Comparison of ENCODE assay signal across 15 cellular contexts in genomic region chr2:39743170-39743851, GRCh38. TPM values are rescaled to one million over a fixed set of nuclear protein-coding genes. Genes with fewer than 3 reads are reported as not detected.
DNase-seq lines count a peak whose midpoint lies in the region; ATAC-seq and TF ChIP-seq lines count a peak whose summit lies in the region.
"Had no signal": no experiment of that assay in that cellular context is flagged by ENCODE, and none has a peak within 500 bp of the region (broad histone marks: within the 10 kb centered on the region; RNA-seq: fewer than 3 reads in every experiment).

No MANE protein-coding gene starts in this region.

- H3K9me3 ChIP-seq in breast epithelium (no peaks in the 10 kb centered on the region), SK-N-SH (no peaks in the 10 kb centered on the region)
- H3K9me3 ChIP-seq: uterus had no signal

- TF ChIP-seq POLR2A in breast epithelium (IDR thresholded peaks at IDR 0.05): no peak

- TF ChIP-seq CTCF in MCF 10A (IDR thresholded peaks at IDR 0.05; ENCODE audit: unreplicated experiment): no peak
- no peak for TF ChIP-seq CTCF in breast epithelium (IDR thresholded peaks at IDR 0.05)
- TF ChIP-seq CTCF in SK-N-SH (IDR thresholded peaks at IDR 0.05): no peak

- no peak overlapping the region for H3K4me3 ChIP-seq in breast epithelium
- H3K4me3 ChIP-seq in SK-N-SH (ENCODE audit: low read depth in 2 of 2, low read length in 1 of 2): no peak overlapping the region
- H3K4me3 ChIP-seq: cardiac muscle cell, uterus had no signal

- no peaks in the 10 kb centered on the region for H3K36me3 ChIP-seq in breast epithelium
- peaks cover 43 to 67% of the 10 kb centered on the region in 2 experiments for H3K36me3 ChIP-seq in SK-N-SH (replicated peaks in 1 of 2; ENCODE audit: control insufficient read depth in 1 of 2, insufficient read depth in 2 of 2, low read length in 1 of 2)
- H3K36me3 ChIP-seq: uterus had no signal

- H3K27ac Mint-ChIP-seq in MCF 10A (ENCODE audit: low read depth, unreplicated experiment): peak overlapping the region; percentile 7
- peak overlapping the region; percentile 19 to 75 for H3K27ac Mint-ChIP-seq in stimulated activated naive CD8-positive, alpha-beta T cell treated with anti-CD3 and anti-CD28 coated beads, Interleukin-15, amount 100 ng/mL, for 72 hours
- H3K27ac Mint-ChIP-seq: activated CD4-positive, alpha-beta T cell treated with anti-CD3 and anti-CD28 coated beads, Interleukin-2, amount 10 ng/mL, durations not matched to agents 24 days and 14 days had no signal

- intact Hi-C loops in MCF 10A (cut with micrococcal nuclease): no loop called here
- intact Hi-C loops in breast epithelium (cut with DNase I; ENCODE audit: low total_unique reads): no loop called here

- H3K4me1 ChIP-seq in breast epithelium (no peaks in the 10 kb centered on the region), SK-N-SH (ENCODE audit: control insufficient read depth in 1 of 2, insufficient read depth in 2 of 2, low read depth in 1 of 2, low read length in 1 of 2) (peaks cover 4 to 21% of the 10 kb centered on the region in 2 experiments)
- H3K4me1 ChIP-seq: uterus had no signal

- peaks cover 10% of the 10 kb centered on the region for H3K4me1 Mint-ChIP-seq in MCF 10A (ENCODE audit: insufficient read depth, unreplicated experiment)
- no peaks in the 10 kb centered on the region for H3K4me1 Mint-ChIP-seq in stimulated activated naive CD8-positive, alpha-beta T cell treated with anti-CD3 and anti-CD28 coated beads, Interleukin-15, amount 100 ng/mL, for 72 hours
- H3K4me1 Mint-ChIP-seq: IgD-negative memory B cell had no signal

- H3K4me3 Mint-ChIP-seq in MCF 10A (ENCODE audit: unreplicated experiment): no peak overlapping the region
- no peak overlapping the region for H3K4me3 Mint-ChIP-seq in stimulated activated naive CD8-positive, alpha-beta T cell treated with anti-CD3 and anti-CD28 coated beads, Interleukin-15, amount 100 ng/mL, for 72 hours
- H3K4me3 Mint-ChIP-seq: activated CD4-positive, alpha-beta T cell treated with anti-CD3 and anti-CD28 coated beads, Interleukin-2, amount 10 ng/mL, durations not matched to agents 24 days and 14 days; IgD-negative memory B cell had no signal

- H3K27me3 Mint-ChIP-seq in MCF 10A (ENCODE audit: insufficient read depth, unreplicated experiment): no peaks in the 10 kb centered on the region
- H3K27me3 Mint-ChIP-seq in stimulated activated naive CD8-positive, alpha-beta T cell treated with anti-CD3 and anti-CD28 coated beads, Interleukin-15, amount 100 ng/mL, for 72 hours: no peaks in the 10 kb centered on the region
- H3K27me3 Mint-ChIP-seq: activated CD4-positive, alpha-beta T cell treated with anti-CD3 and anti-CD28 coated beads, Interleukin-2, amount 10 ng/mL, durations not matched to agents 24 days and 14 days; IgD-negative memory B cell had no signal

- no peaks in the 10 kb centered on the region for H4K20me1 ChIP-seq in SK-N-SH (ENCODE audit: insufficient read depth)

- H3F3A ChIP-seq in SK-N-SH (replicated peaks; ENCODE audit: insufficient read depth): peaks cover 27% of the 10 kb centered on the region

- H3K4me2 ChIP-seq in SK-N-SH: peak overlapping the region; percentile 51

- no peaks in the 10 kb centered on the region for H3K9me2 ChIP-seq in SK-N-SH

- BruUV-seq in MCF 10A (replicated peaks; lab: Mats Ljungman, UMichigan): no TSS peak

- peak; percentile 9 for DNase-seq in MCF 10A (ENCODE audit: unreplicated experiment)
- DNase-seq in breast epithelium (ENCODE audit: low spot score in 2 of 2): no peak
- no peak for DNase-seq in SK-N-SH
- DNase-seq in epithelial cell of prostate (ENCODE audit: low read depth, low spot score): no peak
- DNase-seq in stimulated activated naive CD8-positive, alpha-beta T cell treated with anti-CD3 and anti-CD28 coated beads, Interleukin-15, amount 100 ng/mL, for 72 hours: no peak
- DNase-seq in dermis blood vessel endothelial cell: no peak
- DNase-seq in DMS153 (lab: John Stamatoyannopoulos, UW): no peak
- DNase-seq in H4 (ENCODE audit: low spot score): no peak
- DNase-seq: activated CD4-positive, alpha-beta T cell treated with anti-CD3 and anti-CD28 coated beads, Interleukin-2, amount 10 ng/mL, durations not matched to agents 24 days and 14 days; erythroblast; NCI-H187 treated with DMSO at 0.1 percent for 48 hours; posterior cingulate gyrus; uterus had no signal

- CTCF ChIA-PET in MCF 10A (lab: Yijun Ruan, JAX) (interaction anchor here (0.6 to 3.5 kb wide), 3 partner anchors 14 to 397 kb away, joined by 3 to 22 read pairs (median 3); no protein-coding TSS in a partner anchor), SK-N-SH (lab: Yijun Ruan, JAX) (interaction anchor here (1.3 to 3.9 kb wide), 3 partner anchors 13 to 47 kb away, joined by 3 to 27 read pairs (median 4); no protein-coding TSS in a partner anchor)

- 53% methylated on average over 1 of the region's 1 CpG for WGBS in SK-N-SH (ENCODE audit: low lambda C conversion rate)

- no peaks in the 10 kb centered on the region for H3K79me2 ChIP-seq in SK-N-SH (ENCODE audit: insufficient read depth)

- H3K27me3 ChIP-seq in breast epithelium (no peaks in the 10 kb centered on the region), SK-N-SH (ENCODE audit: insufficient read depth) (no peaks in the 10 kb centered on the region)
- H3K27me3 ChIP-seq: cardiac muscle cell, uterus had no signal

- no peaks in the 10 kb centered on the region for H3K9me3 Mint-ChIP-seq in MCF 10A (ENCODE audit: unreplicated experiment)
- no peaks in the 10 kb centered on the region for H3K9me3 Mint-ChIP-seq in stimulated activated naive CD8-positive, alpha-beta T cell treated with anti-CD3 and anti-CD28 coated beads, Interleukin-15, amount 100 ng/mL, for 72 hours
- H3K9me3 Mint-ChIP-seq: activated CD4-positive, alpha-beta T cell treated with anti-CD3 and anti-CD28 coated beads, Interleukin-2, amount 10 ng/mL, durations not matched to agents 24 days and 14 days; IgD-negative memory B cell had no signal

- peak overlapping the region; percentile 29; the same call in 1 of the 2 replicates for H2AFZ ChIP-seq in SK-N-SH (ENCODE audit: low read depth)

- peaks cover 75% of the 10 kb centered on the region for H3K36me3 Mint-ChIP-seq in MCF 10A (ENCODE audit: insufficient read depth, unreplicated experiment)
- H3K36me3 Mint-ChIP-seq: IgD-negative memory B cell had no signal

- POLR2A ChIA-PET in MCF 10A (lab: Yijun Ruan, JAX) (interaction anchor here (0.8 to 0.9 kb wide), 3 partner anchors 16 to 30 kb away, joined by 3 to 4 read pairs (median 3); no protein-coding TSS in a partner anchor), SK-N-SH (lab: Yijun Ruan, JAX) (no interaction called here)

- H3K27ac ChIP-seq in breast epithelium (no peak overlapping the region), SK-N-SH (ENCODE audit: low read depth in 2 of 2, low read length in 1 of 2) (peak overlapping the region; percentile 2 to 73; a peak in 3 of 4 replicates), epithelial cell of prostate (peak overlapping the region; percentile 37)
- H3K27ac ChIP-seq: cardiac muscle cell, uterus had no signal

- TF ChIP-seq EP300 in SK-N-SH (IDR thresholded peaks at IDR 0.05; ENCODE audit: borderline replicate concordance in 1 of 2, low read depth in 1 of 2, low read length in 1 of 2): no peak

- no peak for TF ChIP-seq RAD21 in SK-N-SH (IDR thresholded peaks at IDR 0.05; ENCODE audit: low read length)

- H3K9ac ChIP-seq in SK-N-SH: peak overlapping the region; percentile 34

- ATAC-seq in stimulated activated naive CD8-positive, alpha-beta T cell treated with anti-CD3 and anti-CD28 coated beads, Interleukin-15, amount 100 ng/mL, for 72 hours: no peak

TF ChIP-seq in SK-N-SH, 30 proteins besides CTCF, POLR2A, EP300 and RAD21 (continues in another document):
- no peak for TF ChIP-seq REST (IDR thresholded peaks at IDR 0.05; ENCODE audit: low read depth, low read length)

RNA-seq across cellular contexts. Expression of gene THUMPD2, which starts 35.7 kb away (rescaled TPM):
- 11.4 and 17.2 TPM in 2 replicates for total RNA-seq in MCF 10A (2022)
- 10 to 100 TPM in 2 of 3 donors, 1 to 10 TPM in 1; 8.3 to 38.2 (median 22.0) TPM for total RNA-seq in breast epithelium
- 5.3 and 6.5 TPM in 2 replicates for polyA plus RNA-seq in SK-N-SH (2012; rRNA removed)
- polyA plus RNA-seq in SK-N-SH (2012; cell fraction: cytosol; rRNA removed): 5.0 and 5.3 TPM in 2 replicates
- polyA plus RNA-seq in SK-N-SH (2012; cell fraction: nucleus; rRNA removed): 9.7 and 19.1 TPM in 2 replicates
- total RNA-seq in dermis blood vessel endothelial cell: 6.5 and 7.0 TPM in 2 replicates
- 6.3 and 9.6 TPM in 2 replicates for total RNA-seq in H4 (2014; rRNA removed; shearing (Covaris generic))

Comparison
In these comparisons a context has a peak if more than half of its experiments do, and no peak if none do; other contexts are left out.
1. H3K27ac ChIP-seq: peak in SK-N-SH (2 of 2) and epithelial cell of prostate (single experiment); none in breast epithelium (0 of 2).